In the genomic region with DNA sequence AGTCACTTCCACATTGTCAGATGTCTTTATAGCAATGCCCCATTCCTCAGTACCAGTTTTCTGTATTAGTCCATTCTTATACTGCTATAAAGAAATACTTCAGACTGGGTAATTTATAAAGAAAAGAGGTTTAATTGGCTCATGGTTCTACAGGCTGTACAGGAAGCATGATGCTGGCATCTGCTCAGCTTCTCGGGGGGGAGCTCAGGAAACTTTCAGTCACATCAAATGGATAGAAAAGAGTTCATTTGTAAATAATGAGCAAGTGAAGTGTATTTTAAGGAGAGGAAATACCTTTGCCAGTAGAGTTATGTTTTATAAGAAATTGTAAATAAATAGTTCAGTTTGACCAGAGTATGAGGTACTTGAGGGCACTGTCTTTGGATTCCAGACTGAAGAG, we compare ENCODE assay signal across 20 cellular contexts. TPM values are rescaled to one million over a fixed set of nuclear protein-coding genes. Genes with fewer than 3 reads are reported as not detected.
A peak's percentile ranks its signal among the peaks of the same experiment; 100 is the strongest.
DNase-seq lines count a peak whose midpoint lies in the region; ATAC-seq and TF ChIP-seq lines count a peak whose summit lies in the region.
"Had no signal": no experiment of that assay in that cellular context is flagged by ENCODE, and none has a peak within 500 bp of the region (broad histone marks: within the 10 kb centered on the region; RNA-seq: fewer than 3 reads in every experiment).

No MANE protein-coding gene starts in this region.

- CTCF ChIA-PET in CD8-positive, alpha-beta memory T cell (lab: Charles Lee), result interaction anchor here (1.0 to 2.5 kb wide), 4 partner anchors 10 to 96 kb away, joined by 3 to 7 read pairs (median 4); no protein-coding TSS in a partner anchor

- peaks cover 3% of the 10 kb centered on the region for H3K36me3 ChIP-seq in CD8-positive, alpha-beta memory T cell (ENCODE audit: insufficient read depth, low read length)
- peaks cover 0 to 8% of the 10 kb centered on the region in 2 donors for H3K36me3 ChIP-seq in psoas muscle (ENCODE audit: insufficient read depth in 1 of 2, low read depth in 1 of 2)
- H3K36me3 ChIP-seq: ovary had no signal

- POLR2A ChIA-PET in CD8-positive, alpha-beta memory T cell (lab: Charles Lee), result no interaction called here

- H3K4me3 ChIP-seq in CD8-positive, alpha-beta memory T cell (ENCODE audit: low read length), result no peak overlapping the region
- no peak overlapping the region for H3K4me3 ChIP-seq in psoas muscle
- H3K4me3 ChIP-seq: mucosa of descending colon, ovary, SK-N-MC had no signal

- H3K9me3 ChIP-seq in CD8-positive, alpha-beta memory T cell (ENCODE audit: low read length), result no peaks in the 10 kb centered on the region
- H3K9me3 ChIP-seq in psoas muscle, result no peaks in the 10 kb centered on the region
- H3K9me3 ChIP-seq: mucosa of descending colon, ovary had no signal

- H3K27ac ChIP-seq in CD8-positive, alpha-beta memory T cell (ENCODE audit: low read depth, low read length), result no peak overlapping the region
- peak overlapping the region; percentile 23 for H3K27ac ChIP-seq in psoas muscle
- H3K27ac ChIP-seq: ovary, SK-N-MC had no signal

- H3K9me3 Mint-ChIP-seq in activated T-cell treated with anti-CD3 and anti-CD28 coated beads, Interleukin-2, amount 50 U/mL, for 72 hours, result no peaks in the 10 kb centered on the region
- no peaks in the 10 kb centered on the region for H3K9me3 Mint-ChIP-seq in CD8-positive, alpha-beta memory T cell
- H3K9me3 Mint-ChIP-seq in effector memory CD8-positive, alpha-beta T cell, result no peaks in the 10 kb centered on the region
- H3K9me3 Mint-ChIP-seq: H9; stimulated activated naive B cell treated with anti-CD40 and anti-IgM and Interleukin-4, amounts not matched to agents 10 μg/mL and 1 μg/mL and 100 μg/mL, for 72 hours had no signal

- H3K27ac Mint-ChIP-seq in activated T-cell treated with anti-CD3 and anti-CD28 coated beads, Interleukin-2, amount 50 U/mL, for 72 hours, result peak overlapping the region; percentile 21
- peak overlapping the region in 7 of 8 donors; percentile 13 to 77 (median 55) for H3K27ac Mint-ChIP-seq in CD8-positive, alpha-beta memory T cell
- peak overlapping the region; percentile 66 to 76 for H3K27ac Mint-ChIP-seq in effector memory CD8-positive, alpha-beta T cell
- H3K27ac Mint-ChIP-seq: H9 had no signal

- peaks cover 23% of the 10 kb centered on the region for H3K4me1 ChIP-seq in CD8-positive, alpha-beta memory T cell (ENCODE audit: insufficient read depth, low read length)
- H3K4me1 ChIP-seq in psoas muscle, result peaks cover 14% of the 10 kb centered on the region

- peaks cover 15% of the 10 kb centered on the region for H3K4me1 Mint-ChIP-seq in activated T-cell treated with anti-CD3 and anti-CD28 coated beads, Interleukin-2, amount 50 U/mL, for 72 hours (ENCODE audit: low read depth)
- H3K4me1 Mint-ChIP-seq in CD8-positive, alpha-beta memory T cell, result peaks cover 41 to 68% (median 59%) of the 10 kb centered on the region in 3 donors
- H3K4me1 Mint-ChIP-seq in effector memory CD8-positive, alpha-beta T cell (ENCODE audit: low read depth in 2 of 2), result peaks cover 15 to 43% of the 10 kb centered on the region in 2 donors

- 66 to 82% (median 76%) methylated on average over 1 of the region's 1 CpG for WGBS in psoas muscle, 3 donors

- no peak overlapping the region for H3K4me3 Mint-ChIP-seq in activated T-cell treated with anti-CD3 and anti-CD28 coated beads, Interleukin-2, amount 50 U/mL, for 72 hours
- H3K4me3 Mint-ChIP-seq in CD8-positive, alpha-beta memory T cell, result no peak overlapping the region
- H3K4me3 Mint-ChIP-seq in effector memory CD8-positive, alpha-beta T cell, result no peak overlapping the region
- H3K4me3 Mint-ChIP-seq: H9; stimulated activated naive B cell treated with anti-CD40 and anti-IgM and Interleukin-4, amounts not matched to agents 10 μg/mL and 1 μg/mL and 100 μg/mL, for 72 hours had no signal

- ATAC-seq in activated T-cell treated with anti-CD3 and anti-CD28 coated beads, Interleukin-2, amount 50 U/mL, for 72 hours (replicated peaks in 1 of 2), result no peak
- no peak for ATAC-seq in effector memory CD8-positive, alpha-beta T cell (replicated peaks)
- ATAC-seq in psoas muscle, result no peak
- ATAC-seq in GM18511 (IDR thresholded peaks at IDR 0.05; ENCODE audit: unreplicated experiment), result no peak
- ATAC-seq: left cardiac atrium; mucosa of descending colon; stimulated activated naive B cell treated with anti-CD40 and anti-IgM and Interleukin-4, amounts not matched to agents 10 μg/mL and 1 μg/mL and 100 μg/mL, for 72 hours had no signal

- intact Hi-C loops in psoas muscle (cut with DNase I), result no loop called here

- H3K27me3 ChIP-seq in CD8-positive, alpha-beta memory T cell (ENCODE audit: insufficient read depth, low read length, poor library complexity, severe bottlenecking), result no peaks in the 10 kb centered on the region
- H3K27me3 ChIP-seq in psoas muscle (ENCODE audit: insufficient read depth in 3 of 3, low read length in 2 of 3), result no peaks in the 10 kb centered on the region
- H3K27me3 ChIP-seq: ovary had no signal

- TF ChIP-seq CTCF in psoas muscle (IDR thresholded peaks at IDR 0.05), result no peak

- DNase-seq in activated T-cell treated with anti-CD3 and anti-CD28 coated beads, Interleukin-2, amount 50 U/mL, for 72 hours, result no peak
- no peak for DNase-seq in activated T-cell treated with anti-CD3 and anti-CD28 coated beads, Interleukin-2, amount 50 U/mL, for 1 hour
- DNase-seq in CD8-positive, alpha-beta memory T cell, result no peak
- DNase-seq in effector memory CD8-positive, alpha-beta T cell, result no peak
- DNase-seq in psoas muscle (no peak), NCI-H2196 treated with DMSO at 0.1 percent for 48 hours (lab: John Stamatoyannopoulos, UW; ENCODE audit: unreplicated experiment) (no peak), NCI-H2081 (lab: John Stamatoyannopoulos, UW) (no peak)
- DNase-seq: DMS153; H9; hippocampal formation; KG1; left cardiac atrium; mucosa of descending colon; NCI-H1092 treated with DMSO at 0.1 percent for 48 hours; NCI-H187 treated with DMSO at 0.1 percent for 48 hours; NK-92 treated with Interleukin-12 subunit alpha and Interleukin-12 subunit beta, amount 100 ng/mL, for 24 hours; ovary; stimulated activated naive B cell treated with anti-CD40 and anti-IgM and Interleukin-4, amounts not matched to agents 10 μg/mL and 1 μg/mL and 100 μg/mL, for 72 hours had no signal

- peaks cover 4 to 8% of the 10 kb centered on the region in 2 donors for H3K36me3 Mint-ChIP-seq in activated T-cell treated with anti-CD3 and anti-CD28 coated beads, Interleukin-2, amount 50 U/mL, for 72 hours (ENCODE audit: insufficient read depth in 2 of 2)
- H3K36me3 Mint-ChIP-seq in CD8-positive, alpha-beta memory T cell, result peaks cover 0 to 50% (median 15%) of the 10 kb centered on the region in 3 donors
- H3K36me3 Mint-ChIP-seq in effector memory CD8-positive, alpha-beta T cell (ENCODE audit: insufficient read depth), result peaks cover 29% of the 10 kb centered on the region

- no peaks in the 10 kb centered on the region for H3K27me3 Mint-ChIP-seq in activated T-cell treated with anti-CD3 and anti-CD28 coated beads, Interleukin-2, amount 50 U/mL, for 72 hours (ENCODE audit: low read depth)
- H3K27me3 Mint-ChIP-seq in CD8-positive, alpha-beta memory T cell, result no peaks in the 10 kb centered on the region
- H3K27me3 Mint-ChIP-seq in effector memory CD8-positive, alpha-beta T cell, result no peaks in the 10 kb centered on the region
- H3K27me3 Mint-ChIP-seq: stimulated activated naive B cell treated with anti-CD40 and anti-IgM and Interleukin-4, amounts not matched to agents 10 μg/mL and 1 μg/mL and 100 μg/mL, for 72 hours had no signal

RNA-seq across cellular contexts. Expression of a gene that starts 50.5 kb away (rescaled TPM):
- total RNA-seq in activated T-cell treated with anti-CD3 and anti-CD28 coated beads, Interleukin-2, amount 50 U/mL, for 72 hours, result 10 to 100 TPM; 10.9 to 11.0 TPM
- 1 to 10 TPM; 7.6 to 8.9 TPM for total RNA-seq in CD8-positive, alpha-beta memory T cell
- polyA plus RNA-seq in CD8-positive, alpha-beta memory T cell, result 24.2 TPM
- total RNA-seq in psoas muscle, result 10 to 100 TPM in 3 of 4 donors, 1 to 10 TPM in 1; 7.7 to 13.8 (median 12.3) TPM
- polyA plus RNA-seq in psoas muscle, result 10 to 100 TPM; 17.2 to 39.3 (median 18.8) TPM

RNA-seq across cellular contexts. Expression of a gene that starts 50.9 kb away (rescaled TPM):
- 10 to 100 TPM; 16.3 to 25.5 TPM for total RNA-seq in activated T-cell treated with anti-CD3 and anti-CD28 coated beads, Interleukin-2, amount 50 U/mL, for 72 hours
- total RNA-seq in CD8-positive, alpha-beta memory T cell, result 10 to 100 TPM; 39.3 to 44.5 TPM
- polyA plus RNA-seq in CD8-positive, alpha-beta memory T cell, result 13.7 TPM
- total RNA-seq in psoas muscle, result 10 to 100 TPM; 48.2 to 88.7 (median 66.3) TPM
- polyA plus RNA-seq in psoas muscle, result 100 to 1,000 TPM in 1 of 3 donors, 10 to 100 TPM in 2; 16.7 to 101 (median 42.3) TPM

RNA-seq across cellular contexts. Expression of a gene that starts 51.5 kb away (rescaled TPM):
- total RNA-seq in activated T-cell treated with anti-CD3 and anti-CD28 coated beads, Interleukin-2, amount 50 U/mL, for 72 hours, result 10 to 100 TPM; 14.9 to 19.2 TPM
- 10 to 100 TPM; 23.4 to 24.5 TPM for total RNA-seq in CD8-positive, alpha-beta memory T cell
- 9.6 TPM for polyA plus RNA-seq in CD8-positive, alpha-beta memory T cell
- 10 to 100 TPM in 1 of 4 donors, 1 to 10 TPM in 3; 7.5 to 10.1 (median 8.6) TPM for total RNA-seq in psoas muscle
- 1 to 10 TPM; 2.0 to 7.8 (median 4.6) TPM for polyA plus RNA-seq in psoas muscle

Comparison
In these comparisons a context has a peak if more than half of its experiments do, and no peak if none do; other contexts are left out.
1. H3K27ac Mint-ChIP-seq: peak in every context shown above with its lines; median percentile 71 in effector memory CD8-positive, alpha-beta T cell; 55 in CD8-positive, alpha-beta memory T cell; 21 in activated T-cell treated with anti-CD3 and anti-CD28 coated beads, Interleukin-2, amount 50 U/mL, for 72 hours.